9 cellular contexts compared by ENCODE assay signal in the genomic region with DNA sequence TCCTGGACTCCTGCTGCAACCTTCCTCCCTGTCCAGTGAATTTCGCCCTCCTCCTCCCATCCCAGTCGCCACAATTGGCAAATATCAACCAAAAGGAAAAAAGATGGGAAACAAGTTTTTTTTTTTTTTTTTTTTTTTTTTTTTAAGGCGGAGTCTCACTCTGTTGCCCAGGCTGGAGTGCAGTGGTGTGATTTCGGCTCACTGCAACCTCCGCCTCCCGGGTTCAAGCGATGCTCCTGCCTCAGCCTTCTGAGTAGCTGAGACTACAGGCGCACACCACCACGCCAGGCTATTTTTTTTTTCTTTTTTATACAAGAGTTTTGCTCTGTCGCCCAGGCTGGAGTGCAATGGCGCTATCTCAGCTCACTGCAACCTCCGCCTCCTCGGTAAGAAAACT. TPM values are rescaled to one million over a fixed set of nuclear protein-coding genes. Genes with fewer than 3 reads are reported as not detected.
DNase-seq lines count a peak whose midpoint lies in the region; ATAC-seq, FAIRE-seq and TF ChIP-seq lines count a peak whose summit lies in the region.
"Not testable (repeated sequence)": the region's sequence is repeated elsewhere in the genome, so short reads cannot be mapped to it uniquely, and the experiment has no call there.
"Had no signal": no experiment of that assay in that cellular context is flagged by ENCODE, and none has a peak within 500 bp of the region (broad histone marks: within the 10 kb centered on the region; RNA-seq: fewer than 3 reads in every experiment).

No MANE protein-coding gene starts in this region.

- H3K36me3 ChIP-seq in GM23338 (ENCODE audit: insufficient read depth) (peaks cover 11% of the 10 kb centered on the region; the same call in 1 of the 2 replicates), PC-9 (ENCODE audit: low read depth) (peaks cover 13% of the 10 kb centered on the region), colonic mucosa (peaks cover 22% of the 10 kb centered on the region), heart left ventricle (peaks cover 0 to 34% (median 25%) of the 10 kb centered on the region in 9 donors)

- FAIRE-seq in A549 (lab: Jason Lieb, UNC): not testable (repeated sequence)

- H4K20me1 ChIP-seq in GM23338 (replicated peaks; ENCODE audit: insufficient read depth); PC-9 (ENCODE audit: insufficient read depth): not testable (repeated sequence)

- WGBS in A549 (ENCODE audit: missing lambda C conversion rate): 77% methylated on average over 13 of the region's 13 CpGs
- 24 to 42% (median 38%) methylated on average over 13 of the region's 13 CpGs for WGBS in heart left ventricle, 4 donors

- TF ChIP-seq POLR2A in A549 (IDR thresholded peaks at IDR 0.05; ENCODE audit: low read length); heart left ventricle (IDR thresholded peaks at IDR 0.05): not testable (repeated sequence)

- peaks cover 15% of the 10 kb centered on the region for H3K27me3 Mint-ChIP-seq in GM23338 (ENCODE audit: insufficient read depth, low read depth, poor library complexity)
- H3K27me3 Mint-ChIP-seq in activated T-helper 1 cell treated with anti-CD3 and anti-CD28 coated beads, Interleukin-12 subunit alpha, Interleukin-12 subunit beta, Interleukin-2, Interleukin-4 antibody, amounts not matched to agents 30 ng/mL and 10 ng/mL and 1 ng/mL, durations not matched to agents 14 hours and 24 hours and 36 hours (ENCODE audit: insufficient read depth); natural killer cell treated with Interleukin-12 subunit alpha and Interleukin-12 subunit beta and Interleukin-15 and Interleukin-18, amount 100 ng/mL, for 72 hours: not testable (repeated sequence)

- not testable (repeated sequence) for H3K9me3 Mint-ChIP-seq in GM23338; activated T-helper 1 cell treated with anti-CD3 and anti-CD28 coated beads, Interleukin-12 subunit alpha, Interleukin-12 subunit beta, Interleukin-2, Interleukin-4 antibody, amounts not matched to agents 30 ng/mL and 10 ng/mL and 1 ng/mL, durations not matched to agents 14 hours and 24 hours and 36 hours; natural killer cell treated with Interleukin-12 subunit alpha and Interleukin-12 subunit beta and Interleukin-15 and Interleukin-18, amount 100 ng/mL, for 72 hours

- H3K4me3 ChIP-seq in A549, PC-9: not testable (repeated sequence)
- peak overlapping the region; percentile 81 for H3K4me3 ChIP-seq in GM23338
- peak overlapping the region; percentile 9 for H3K4me3 ChIP-seq in colonic mucosa
- peak overlapping the region in 8 of 12 donors; percentile 14 to 43 (median 35) for H3K4me3 ChIP-seq in heart left ventricle
- peak overlapping the region; percentile 51 for H3K4me3 ChIP-seq in skeletal muscle cell (ENCODE audit: low read depth, low read length)

- not testable (repeated sequence) for H3K4me1 Mint-ChIP-seq in GM23338
- H3K4me1 Mint-ChIP-seq in activated T-helper 1 cell treated with anti-CD3 and anti-CD28 coated beads, Interleukin-12 subunit alpha, Interleukin-12 subunit beta, Interleukin-2, Interleukin-4 antibody, amounts not matched to agents 30 ng/mL and 10 ng/mL and 1 ng/mL, durations not matched to agents 14 hours and 24 hours and 36 hours (ENCODE audit: low read depth): peaks cover 16% of the 10 kb centered on the region
- peaks cover 17 to 21% of the 10 kb centered on the region in 2 donors for H3K4me1 Mint-ChIP-seq in natural killer cell treated with Interleukin-12 subunit alpha and Interleukin-12 subunit beta and Interleukin-15 and Interleukin-18, amount 100 ng/mL, for 72 hours (ENCODE audit: low read depth in 2 of 2)

- BruUV-seq in PC-9 (replicated peaks; lab: Mats Ljungman, UMichigan): not testable (repeated sequence)

- H3K27ac Mint-ChIP-seq in GM23338: 0 out of 2 replicates have a peak overlapping the region, but pooled peaks have one; percentile 21
- H3K27ac Mint-ChIP-seq in activated T-helper 1 cell treated with anti-CD3 and anti-CD28 coated beads, Interleukin-12 subunit alpha, Interleukin-12 subunit beta, Interleukin-2, Interleukin-4 antibody, amounts not matched to agents 30 ng/mL and 10 ng/mL and 1 ng/mL, durations not matched to agents 14 hours and 24 hours and 36 hours: not testable (repeated sequence)
- peak overlapping the region in 1 of 2 donors; percentile 86 for H3K27ac Mint-ChIP-seq in natural killer cell treated with Interleukin-12 subunit alpha and Interleukin-12 subunit beta and Interleukin-15 and Interleukin-18, amount 100 ng/mL, for 72 hours

- peak overlapping the region; percentile 55 for H3K4me2 ChIP-seq in A549
- H3K4me2 ChIP-seq in GM23338: peak overlapping the region; percentile 64
- peak overlapping the region; percentile 71 for H3K4me2 ChIP-seq in PC-9

- not testable (repeated sequence) for DNase-seq in A549 (ENCODE audit: low read depth in 1 of 2, low spot score in 1 of 2); GM23338 (ENCODE audit: low spot score); PC-9; activated T-helper 1 cell treated with anti-CD3 and anti-CD28 coated beads, Interleukin-12 subunit alpha, Interleukin-12 subunit beta, Interleukin-2, Interleukin-4 antibody, amounts not matched to agents 30 ng/mL and 10 ng/mL and 1 ng/mL, durations not matched to agents 14 hours and 24 hours and 36 hours (ENCODE audit: low spot score); colonic mucosa; natural killer cell treated with Interleukin-12 subunit alpha and Interleukin-12 subunit beta and Interleukin-15 and Interleukin-18, amount 100 ng/mL, for 72 hours (ENCODE audit: low spot score); skeletal muscle cell (ENCODE audit: low read depth)
- peak in 1 of 5 donors; percentile 2 for DNase-seq in heart left ventricle

- POLR2A ChIA-PET in A549 (lab: Yijun Ruan, JAX): interaction anchor here (1.1 to 1.6 kb wide), 2 partner anchors 10 to 38 kb away, joined by 3 read pairs; a partner anchor contains a TSS
- POLR2A ChIA-PET in PC-9 (lab: Charles Lee; ENCODE audit: unreplicated experiment): not testable (repeated sequence)

- not testable (repeated sequence) for H3K9me2 ChIP-seq in GM23338 (ENCODE audit: insufficient read depth); PC-9 (ENCODE audit: insufficient read depth)

- CTCF ChIA-PET in A549 (lab: Yijun Ruan, JAX) (interaction anchor here (0.7 to 1.5 kb wide), 4 partner anchors 30 to 93 kb away, joined by 3 read pairs; a partner anchor contains a TSS), PC-9 (lab: Charles Lee) (interaction anchor here (0.7 to 1.1 kb wide), 2 partner anchors 53 to 88 kb away, joined by 4 to 7 read pairs; no protein-coding TSS in a partner anchor)

- TF ChIP-seq CTCF in A549 (IDR thresholded peaks at IDR 0.05); GM23338 (conservative IDR thresholded peaks at IDR 0.05; ENCODE audit: low read depth in 2 of 2); PC-9 (conservative IDR thresholded peaks at IDR 0.05); colonic mucosa (IDR thresholded peaks at IDR 0.05); heart left ventricle (IDR thresholded peaks at IDR 0.05): not testable (repeated sequence)

- H2AFZ ChIP-seq in GM23338, PC-9: not testable (repeated sequence)

- ATAC-seq in A549; GM23338; natural killer cell treated with Interleukin-12 subunit alpha and Interleukin-12 subunit beta and Interleukin-15 and Interleukin-18, amount 100 ng/mL, for 72 hours: not testable (repeated sequence)
- peak in 1 of 4 donors; percentile 3 for ATAC-seq in heart left ventricle

- peak overlapping the region; percentile 93 for H3K4me3 Mint-ChIP-seq in GM23338
- peak overlapping the region; percentile 65 for H3K4me3 Mint-ChIP-seq in activated T-helper 1 cell treated with anti-CD3 and anti-CD28 coated beads, Interleukin-12 subunit alpha, Interleukin-12 subunit beta, Interleukin-2, Interleukin-4 antibody, amounts not matched to agents 30 ng/mL and 10 ng/mL and 1 ng/mL, durations not matched to agents 14 hours and 24 hours and 36 hours
- H3K4me3 Mint-ChIP-seq in natural killer cell treated with Interleukin-12 subunit alpha and Interleukin-12 subunit beta and Interleukin-15 and Interleukin-18, amount 100 ng/mL, for 72 hours: peak overlapping the region; percentile 50

- H3K36me3 Mint-ChIP-seq in GM23338 (ENCODE audit: low read depth): peaks cover 32% of the 10 kb centered on the region
- peaks cover 20% of the 10 kb centered on the region for H3K36me3 Mint-ChIP-seq in activated T-helper 1 cell treated with anti-CD3 and anti-CD28 coated beads, Interleukin-12 subunit alpha, Interleukin-12 subunit beta, Interleukin-2, Interleukin-4 antibody, amounts not matched to agents 30 ng/mL and 10 ng/mL and 1 ng/mL, durations not matched to agents 14 hours and 24 hours and 36 hours (ENCODE audit: low read depth)
- not testable (repeated sequence) for H3K36me3 Mint-ChIP-seq in natural killer cell treated with Interleukin-12 subunit alpha and Interleukin-12 subunit beta and Interleukin-15 and Interleukin-18, amount 100 ng/mL, for 72 hours

- not testable (repeated sequence) for TF ChIP-seq RAD21 in A549 (conservative IDR thresholded peaks at IDR 0.05 in 1 of 2, IDR thresholded peaks at IDR 0.05 in 1 of 2)

- not testable (repeated sequence) for H3K27ac ChIP-seq in A549, heart left ventricle
- H3K27ac ChIP-seq in GM23338 (ENCODE audit: low read depth) (0 out of 2 replicates have a peak overlapping the region, but pooled peaks have one; percentile 35), PC-9 (0 out of 2 replicates have a peak overlapping the region, but pooled peaks have one; percentile 1), colonic mucosa (peak overlapping the region; percentile 32)

- TF ChIP-seq EP300 in A549 (IDR thresholded peaks at IDR 0.05): not testable (repeated sequence)

- intact Hi-C loops in PC-9 (cut with micrococcal nuclease; ENCODE audit: unreplicated experiment) (loop anchor here (2.0 kb wide), 2 partner anchors 15 to 47 kb away; no protein-coding TSS in a partner anchor), heart left ventricle (cut with DNase I) (loop anchor here in 3 of 10 donors (5.0 to 10.0 kb wide), 3 partner anchors 46 to 99 kb away; no protein-coding TSS in a partner anchor)
- intact Hi-C loops in activated T-helper 1 cell treated with anti-CD3 and anti-CD28 coated beads, Interleukin-12 subunit alpha, Interleukin-12 subunit beta, Interleukin-2, Interleukin-4 antibody, amounts not matched to agents 30 ng/mL and 10 ng/mL and 1 ng/mL, durations not matched to agents 14 hours and 24 hours and 36 hours (cut with micrococcal nuclease): loop anchor here (1.0 to 5.0 kb wide), 2 partner anchors 10 to 111 kb away; a partner anchor contains a TSS
- intact Hi-C loops in colonic mucosa (cut with DNase I): not testable (repeated sequence)

- H3K9me3 ChIP-seq in A549; PC-9 (ENCODE audit: insufficient read depth, low read depth); colonic mucosa; heart left ventricle: not testable (repeated sequence)

- H3K9ac ChIP-seq in colonic mucosa (ENCODE audit: low read depth in 2 of 2, low read length in 2 of 2): peak overlapping the region in 1 of 2 donors; percentile 44

- not testable (repeated sequence) for H3K79me2 ChIP-seq in GM23338 (replicated peaks; ENCODE audit: insufficient read depth); PC-9 (ENCODE audit: low read depth)

- H3K27me3 ChIP-seq in GM23338 (ENCODE audit: insufficient read depth); PC-9 (ENCODE audit: insufficient read depth, low read depth); colonic mucosa; heart left ventricle: not testable (repeated sequence)

- not testable (repeated sequence) for H3K4me1 ChIP-seq in A549; GM23338 (ENCODE audit: insufficient read depth); colonic mucosa
- H3K4me1 ChIP-seq in PC-9 (replicated peaks; ENCODE audit: insufficient read depth) (peaks cover 17% of the 10 kb centered on the region), heart left ventricle (peaks cover 0 to 20% (median 13%) of the 10 kb centered on the region in 12 donors)

- H3F3A ChIP-seq in GM23338 (replicated peaks; ENCODE audit: low read depth): not testable (repeated sequence)
- H3F3A ChIP-seq in PC-9 (ENCODE audit: insufficient read depth, low read depth): peaks cover 33% of the 10 kb centered on the region

RNA-seq across cellular contexts. Expression of a gene that starts 0.6 kb away (rescaled TPM):
- polyA plus RNA-seq in A549 (2011; rRNA removed) (15.7 and 32.6 TPM in 2 replicates), A549 (2017; fragmentation: RNase III; extraction: RNeasy Plus Mini Kit Qiagen cat#74134 plus additional on column Dnase treatment) (25.5 to 29.5 TPM (median 26.0 TPM) in 3 replicates), GM23338 (2016; fragmentation: Nextera tagmentation; extraction: Ambion mirVana) (21.4 and 22.6 TPM in 2 replicates), heart left ventricle (100 to 1,000 TPM in 1 of 2 donors, 10 to 100 TPM in 1; 54.9 to 119 TPM)
- 28.2 and 37.4 TPM in 2 replicates for polyA plus RNA-seq in A549 (2012; cell fraction: cytosol; rRNA removed)
- 37.0 and 39.3 TPM in 2 replicates for polyA plus RNA-seq in A549 (2012; cell fraction: nucleus; rRNA removed)
- polyA minus RNA-seq in A549 (2011; rRNA and poly(A)+ RNA removed): 44.4 and 50.0 TPM in 2 replicates
- 41.2 and 48.4 TPM in 2 replicates for total RNA-seq in GM23338 (2014; rRNA removed; shearing (Covaris generic))
- total RNA-seq in PC-9 (2021) (170 and 172 TPM in 2 replicates), colonic mucosa (10 to 100 TPM; 69.5 to 75.7 TPM), heart left ventricle (100 to 1,000 TPM in 4 of 9 donors, 10 to 100 TPM in 5; 67.9 to 147 (median 94.7) TPM)
- total RNA-seq in activated T-helper 1 cell treated with anti-CD3 and anti-CD28 coated beads, Interleukin-12 subunit alpha, Interleukin-12 subunit beta, Interleukin-2, Interleukin-4 antibody, amounts not matched to agents 30 ng/mL and 10 ng/mL and 1 ng/mL, durations not matched to agents 14 hours and 24 hours and 36 hours: 32.7 and 32.9 TPM in 2 replicates
- total RNA-seq in natural killer cell treated with Interleukin-12 subunit alpha and Interleukin-12 subunit beta and Interleukin-15 and Interleukin-18, amount 100 ng/mL, for 72 hours: 10 to 100 TPM; 29.9 to 35.1 TPM

RNA-seq across cellular contexts. Expression of a gene that starts 10.1 kb away (rescaled TPM):
- polyA plus RNA-seq in A549 (2011; rRNA removed) (13.6 and 23.0 TPM in 2 replicates), A549 (2017; fragmentation: RNase III; extraction: RNeasy Plus Mini Kit Qiagen cat#74134 plus additional on column Dnase treatment) (34.5 to 39.3 TPM (median 37.3 TPM) in 3 replicates), GM23338 (2016; fragmentation: Nextera tagmentation; extraction: Ambion mirVana) (48.5 and 58.8 TPM in 2 replicates), heart left ventricle (10 to 100 TPM; 16.8 to 29.2 TPM)
- polyA plus RNA-seq in A549 (2012; cell fraction: cytosol; rRNA removed): 44.5 and 48.9 TPM in 2 replicates
- polyA plus RNA-seq in A549 (2012; cell fraction: nucleus; rRNA removed): 37.3 and 38.8 TPM in 2 replicates
- 8.0 and 10.8 TPM in 2 replicates for polyA minus RNA-seq in A549 (2011; rRNA and poly(A)+ RNA removed)
- 18.6 and 22.2 TPM in 2 replicates for total RNA-seq in GM23338 (2014; rRNA removed; shearing (Covaris generic))
- total RNA-seq in PC-9 (2021) (42.1 and 44.3 TPM in 2 replicates), colonic mucosa (10 to 100 TPM; 25.2 to 48.4 TPM), heart left ventricle (10 to 100 TPM in 8 of 9 donors, 1 to 10 TPM in 1; 8.0 to 16.3 (median 13.8) TPM)
- 67.8 and 70.0 TPM in 2 replicates for total RNA-seq in activated T-helper 1 cell treated with anti-CD3 and anti-CD28 coated beads, Interleukin-12 subunit alpha, Interleukin-12 subunit beta, Interleukin-2, Interleukin-4 antibody, amounts not matched to agents 30 ng/mL and 10 ng/mL and 1 ng/mL, durations not matched to agents 14 hours and 24 hours and 36 hours
- total RNA-seq in natural killer cell treated with Interleukin-12 subunit alpha and Interleukin-12 subunit beta and Interleukin-15 and Interleukin-18, amount 100 ng/mL, for 72 hours: 10 to 100 TPM; 37.4 to 48.3 TPM

RNA-seq across cellular contexts. Expression of a gene that starts 20.8 kb away (rescaled TPM):
- polyA plus RNA-seq in A549 (2011; rRNA removed): 584 and 723 TPM in 2 replicates
- polyA plus RNA-seq in A549 (2012; cell fraction: cytosol; rRNA removed): 3,234 and 3,497 TPM in 2 replicates
- 2,197 and 2,541 TPM in 2 replicates for polyA plus RNA-seq in A549 (2012; cell fraction: nucleus; rRNA removed)
- 1,477 to 1,633 TPM (median 1,616 TPM) in 3 replicates for polyA plus RNA-seq in A549 (2017; fragmentation: RNase III; extraction: RNeasy Plus Mini Kit Qiagen cat#74134 plus additional on column Dnase treatment)
- 417 and 457 TPM in 2 replicates for polyA minus RNA-seq in A549 (2011; rRNA and poly(A)+ RNA removed)
- total RNA-seq in GM23338 (2014; rRNA removed; shearing (Covaris generic)): 31.2 and 58.7 TPM in 2 replicates
- 62.5 and 72.6 TPM in 2 replicates for polyA plus RNA-seq in GM23338 (2016; fragmentation: Nextera tagmentation; extraction: Ambion mirVana)
- 734 and 791 TPM in 2 replicates for total RNA-seq in PC-9 (2021)
- 245 and 254 TPM in 2 replicates for total RNA-seq in activated T-helper 1 cell treated with anti-CD3 and anti-CD28 coated beads, Interleukin-12 subunit alpha, Interleukin-12 subunit beta, Interleukin-2, Interleukin-4 antibody, amounts not matched to agents 30 ng/mL and 10 ng/mL and 1 ng/mL, durations not matched to agents 14 hours and 24 hours and 36 hours
- total RNA-seq in colonic mucosa: 100 to 1,000 TPM in 1 of 2 donors, 10 to 100 TPM in 1; 83.3 to 222 TPM
- total RNA-seq in heart left ventricle: 1,000 to 10,000 TPM in 3 of 9 donors, 100 to 1,000 TPM in 6; 722 to 2,034 (median 903) TPM
- polyA plus RNA-seq in heart left ventricle: 1,000 to 10,000 TPM; 1,230 to 2,204 TPM
- total RNA-seq in natural killer cell treated with Interleukin-12 subunit alpha and Interleukin-12 subunit beta and Interleukin-15 and Interleukin-18, amount 100 ng/mL, for 72 hours: 100 to 1,000 TPM; 290 to 675 TPM

RNA-seq across cellular contexts. Expression of a gene that starts 37.7 kb away (rescaled TPM):
- polyA plus RNA-seq in A549 (2011; rRNA removed) (13.1 and 17.9 TPM in 2 replicates), A549 (2017; fragmentation: RNase III; extraction: RNeasy Plus Mini Kit Qiagen cat#74134 plus additional on column Dnase treatment) (10.5 to 11.5 TPM (median 10.8 TPM) in 3 replicates), GM23338 (2016; fragmentation: Nextera tagmentation; extraction: Ambion mirVana) (15.0 and 18.5 TPM in 2 replicates), heart left ventricle (10 to 100 TPM; 12.8 to 36.4 TPM)
- 20.5 and 28.6 TPM in 2 replicates for polyA plus RNA-seq in A549 (2012; cell fraction: cytosol; rRNA removed)
- 15.8 and 19.3 TPM in 2 replicates for polyA plus RNA-seq in A549 (2012; cell fraction: nucleus; rRNA removed)
- polyA minus RNA-seq in A549 (2011; rRNA and poly(A)+ RNA removed): 9.3 and 12.4 TPM in 2 replicates
- total RNA-seq in GM23338 (2014; rRNA removed; shearing (Covaris generic)): 44.2 and 55.6 TPM in 2 replicates
- total RNA-seq in PC-9 (2021) (10.9 and 13.5 TPM in 2 replicates), colonic mucosa (10 to 100 TPM; 24.5 to 34.0 TPM), heart left ventricle (10 to 100 TPM; 15.2 to 33.1 (median 25.9) TPM)
- 47.0 and 50.4 TPM in 2 replicates for total RNA-seq in activated T-helper 1 cell treated with anti-CD3 and anti-CD28 coated beads, Interleukin-12 subunit alpha, Interleukin-12 subunit beta, Interleukin-2, Interleukin-4 antibody, amounts not matched to agents 30 ng/mL and 10 ng/mL and 1 ng/mL, durations not matched to agents 14 hours and 24 hours and 36 hours
- 10 to 100 TPM; 43.9 to 58.4 TPM for total RNA-seq in natural killer cell treated with Interleukin-12 subunit alpha and Interleukin-12 subunit beta and Interleukin-15 and Interleukin-18, amount 100 ng/mL, for 72 hours

RNA-seq across cellular contexts. Expression of a gene that starts 56.8 kb away (rescaled TPM):
- polyA plus RNA-seq in A549 (2011; rRNA removed) (1.6 and 1.8 TPM in 2 replicates), A549 (2017; fragmentation: RNase III; extraction: RNeasy Plus Mini Kit Qiagen cat#74134 plus additional on column Dnase treatment) (1.6 to 2.8 TPM (median 2.7 TPM) in 3 replicates), GM23338 (2016; fragmentation: Nextera tagmentation; extraction: Ambion mirVana) (9.5 and 10.9 TPM in 2 replicates), heart left ventricle (1 to 10 TPM in 1 of 2 donors, under 1 TPM in 1; 1.00 to 2.2 TPM)
- polyA plus RNA-seq in A549 (2012; cell fraction: cytosol; rRNA removed): 3.3 and 3.4 TPM in 2 replicates
- polyA plus RNA-seq in A549 (2012; cell fraction: nucleus; rRNA removed): 8.7 and 9.6 TPM in 2 replicates
- 1.6 and 2.2 TPM in 2 replicates for polyA minus RNA-seq in A549 (2011; rRNA and poly(A)+ RNA removed)
- total RNA-seq in GM23338 (2014; rRNA removed; shearing (Covaris generic)): 46.7 and 50.4 TPM in 2 replicates
- total RNA-seq in PC-9 (2021) (52.1 and 60.5 TPM in 2 replicates), colonic mucosa (100 to 1,000 TPM in 1 of 2 donors, 10 to 100 TPM in 1; 91.8 to 125 TPM), heart left ventricle (10 to 100 TPM in 1 of 9 donors, 1 to 10 TPM in 6, under 1 TPM in 2; 0.44 to 19.7 (median 2.0) TPM)
- total RNA-seq in activated T-helper 1 cell treated with anti-CD3 and anti-CD28 coated beads, Interleukin-12 subunit alpha, Interleukin-12 subunit beta, Interleukin-2, Interleukin-4 antibody, amounts not matched to agents 30 ng/mL and 10 ng/mL and 1 ng/mL, durations not matched to agents 14 hours and 24 hours and 36 hours: 110 and 116 TPM in 2 replicates
- total RNA-seq in natural killer cell treated with Interleukin-12 subunit alpha and Interleukin-12 subunit beta and Interleukin-15 and Interleukin-18, amount 100 ng/mL, for 72 hours: 100 to 1,000 TPM; 160 to 229 TPM
- total RNA-seq: A172 had no signal
